Comparison of ENCODE assay signal across 15 cellular contexts in the genomic region with DNA sequence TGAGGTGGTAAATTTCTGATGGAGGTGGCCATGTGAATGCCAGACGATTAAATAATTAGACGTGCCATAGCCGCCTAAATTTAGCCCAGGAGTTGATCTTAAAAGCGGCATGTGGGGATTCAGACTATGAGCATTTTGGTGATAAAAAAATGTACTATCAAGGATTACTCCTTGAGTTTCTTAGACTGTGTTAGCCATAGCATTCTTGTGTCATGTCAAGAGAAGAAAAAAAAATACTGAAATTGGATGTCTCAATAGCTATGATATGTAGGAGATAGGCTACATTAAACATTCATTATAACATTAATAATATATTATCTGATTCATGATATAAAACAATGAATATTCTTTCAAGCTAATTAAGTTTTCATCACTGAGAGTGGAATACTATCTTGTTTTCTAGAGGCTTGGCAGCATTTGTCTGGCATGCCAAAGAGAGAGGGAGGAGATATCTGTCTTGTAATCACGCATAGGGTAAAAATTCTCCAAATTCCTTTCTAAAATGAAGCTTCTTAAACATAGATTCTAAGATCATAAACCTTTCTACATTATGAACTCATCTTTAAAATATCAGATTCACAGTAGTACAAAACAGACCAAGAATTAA.
A peak's percentile ranks its signal among the peaks of the same experiment; 100 is the strongest.
DNase-seq lines count a peak whose midpoint lies in the region; ATAC-seq and TF ChIP-seq lines count a peak whose summit lies in the region.
"Had no signal": no experiment of that assay in that cellular context is flagged by ENCODE, and none has a peak within 500 bp of the region (broad histone marks: within the 10 kb centered on the region; RNA-seq: fewer than 3 reads in every experiment).

No MANE protein-coding gene starts in this region.

- no peak for TF ChIP-seq RAD21 in IMR-90 (IDR thresholded peaks at IDR 0.05; ENCODE audit: low read length)

- no peak for TF ChIP-seq POLR2A in IMR-90 (IDR thresholded peaks at IDR 0.05; ENCODE audit: low read depth, low read length)

- ATAC-seq in IMR-90 (ENCODE audit: low read depth): no peak; the same call in 1 of the 2 replicates
- ATAC-seq in GM21723 (IDR thresholded peaks at IDR 0.05; ENCODE audit: unreplicated experiment): no peak
- no peak for ATAC-seq in HG03025 (IDR thresholded peaks at IDR 0.05; ENCODE audit: low FRiP score, unreplicated experiment)
- ATAC-seq: HCT116, K562 had no signal

- no peak overlapping the region for H3K27ac ChIP-seq in IMR-90 (ENCODE audit: insufficient read depth, low read length)
- H3K27ac ChIP-seq: C4-2B had no signal

- H3K56ac ChIP-seq in IMR-90 (ENCODE audit: extremely low read depth, insufficient read depth, low read length): no peak overlapping the region

- dilution Hi-C loops in IMR-90 (cut with HindIII; ENCODE audit: low sequenced_read_pairs, unreplicated experiment): no loop called here

- H4K8ac ChIP-seq in IMR-90 (ENCODE audit: low read depth in 2 of 2, low read length in 2 of 2): no peak overlapping the region

- no peak overlapping the region for H3K23ac ChIP-seq in IMR-90 (ENCODE audit: low read depth, low read length)

- H3K9me3 ChIP-seq in IMR-90 (ENCODE audit: control insufficient read depth, insufficient read depth, low read length): no peaks in the 10 kb centered on the region
- H3K9me3 ChIP-seq: BE2C, Caco-2 had no signal

- CTCF ChIA-PET in IMR-90 (lab: Yijun Ruan, JAX): no interaction called here

- in situ Hi-C loops in IMR-90 (cut with MboI; ENCODE audit: low sequenced_read_pairs): no loop called here

- no peak overlapping the region for H3K9ac ChIP-seq in IMR-90 (ENCODE audit: low read depth, low read length)

- H3K36me3 ChIP-seq in IMR-90 (ENCODE audit: control insufficient read depth, insufficient read depth, low read length): no peaks in the 10 kb centered on the region
- H3K36me3 ChIP-seq: BE2C had no signal

- H4K91ac ChIP-seq in IMR-90 (ENCODE audit: insufficient read depth, low read depth, low read length): no peak overlapping the region

- BruUV-seq in IMR-90 (replicated peaks; lab: Mats Ljungman, UMichigan): no TSS peak

- H3K4ac ChIP-seq in IMR-90 (ENCODE audit: low read depth, low read length): no peak overlapping the region

- no peak overlapping the region for H2BK20ac ChIP-seq in IMR-90 (ENCODE audit: low read depth, low read length)

- H2AK9ac ChIP-seq in IMR-90 (replicated peaks; ENCODE audit: low read depth, low read length, poor library complexity): no peak overlapping the region

- DNase-seq in IMR-90 (peak; percentile 8), amniotic epithelial cell (ENCODE audit: low read depth) (peak; percentile 23), iris pigment epithelial cell (ENCODE audit: low read depth) (peak; percentile 21), NCI-H2227 (lab: John Stamatoyannopoulos, UW; ENCODE audit: unreplicated experiment) (no peak)
- DNase-seq in activated CD8-positive, alpha-beta memory T cell treated with anti-CD3 and anti-CD28 coated beads for 24 hours: no peak
- DNase-seq: BE2C; Caco-2; CD8-positive, alpha-beta memory T cell; DMS53; GF-D8 had no signal

- no peak for TF ChIP-seq CTCF in IMR-90 (conservative IDR thresholded peaks at IDR 0.05; ENCODE audit: low read depth, low read length)

- H3K14ac ChIP-seq in IMR-90 (replicated peaks; ENCODE audit: low read depth, low read length): no peak overlapping the region

- no peak overlapping the region for H4K5ac ChIP-seq in IMR-90 (ENCODE audit: low read depth, low read length)

- H3K4me3 ChIP-seq in IMR-90 (ENCODE audit: insufficient read depth, low read depth, low read length): no peak overlapping the region
- H3K4me3 ChIP-seq: K562 had no signal

- H2AK5ac ChIP-seq in IMR-90 (ENCODE audit: low read depth, low read length): no peak overlapping the region

- H3K4me2 ChIP-seq in IMR-90 (ENCODE audit: low read depth, low read length): no peak overlapping the region

- H2BK5ac ChIP-seq in IMR-90 (ENCODE audit: low read depth, low read length, poor library complexity, severe bottlenecking): no peak overlapping the region

- no peaks in the 10 kb centered on the region for H3K4me1 ChIP-seq in IMR-90 (ENCODE audit: control insufficient read depth, insufficient read depth, low read length)
- H3K4me1 ChIP-seq: Caco-2 had no signal

- H3K9me1 ChIP-seq in IMR-90 (ENCODE audit: insufficient read depth, low read length): no peaks in the 10 kb centered on the region

- H2BK120ac ChIP-seq in IMR-90 (ENCODE audit: low read depth, low read length): no peak overlapping the region

- POLR2A ChIA-PET in IMR-90 (lab: Charles Lee; ENCODE audit: unreplicated experiment): no interaction called here

- no peak overlapping the region for H3K18ac ChIP-seq in IMR-90 (ENCODE audit: low read depth, low read length)

- 94% methylated on average over 3 of the region's 5 CpGs; no CpG with 5 or more reads in 1 of the 2 experiments for WGBS in IMR-90 (ENCODE audit: extremely low coverage in 2 of 2, insufficient read length in 1 of 2), 2 experiments

- intact Hi-C loops in IMR-90 (cut with micrococcal nuclease): no loop called here

- H2BK15ac ChIP-seq in IMR-90 (ENCODE audit: low read depth, low read length): no peak overlapping the region

- H2AFZ ChIP-seq in IMR-90 (replicated peaks; ENCODE audit: low read length, poor library complexity): no peak overlapping the region

- H3K27me3 ChIP-seq in IMR-90 (ENCODE audit: control insufficient read depth, insufficient read depth, low read length): no peaks in the 10 kb centered on the region
- H3K27me3 ChIP-seq: BE2C had no signal

- no peaks in the 10 kb centered on the region for H3K79me1 ChIP-seq in IMR-90 (ENCODE audit: low read depth in 1 of 2, low read length in 2 of 2)

- no peaks in the 10 kb centered on the region for H4K20me1 ChIP-seq in IMR-90 (ENCODE audit: insufficient read depth, low read length)

TF ChIP-seq in IMR-90, 13 proteins besides CTCF, POLR2A, EP300 and RAD21:
- TF ChIP-seq MAFK (IDR thresholded peaks at IDR 0.05; ENCODE audit: low read depth, low read length) (no peak), RFX5 (IDR thresholded peaks at IDR 0.05; ENCODE audit: low read depth, low read length) (no peak), MAZ (IDR thresholded peaks at IDR 0.05; ENCODE audit: borderline replicate concordance, low read depth, low read length) (no peak), BHLHE40 (IDR thresholded peaks at IDR 0.05; ENCODE audit: low read depth, low read length) (no peak), CEBPB (IDR thresholded peaks at IDR 0.05; ENCODE audit: low read depth, low read length) (no peak)
TF ChIP-seq in IMR-90: peak in this region for 0.

Comparison
In these comparisons a context has a peak if more than half of its experiments do, and no peak if none do; other contexts are left out.
1. DNase-seq: peak in IMR-90 (single experiment), amniotic epithelial cell (single experiment) and iris pigment epithelial cell (single experiment); none in activated CD8-positive, alpha-beta memory T cell treated with anti-CD3 and anti-CD28 coated beads for 24 hours (single experiment) and NCI-H2227 (single experiment).